In genomic region chr22:18974477-18975180, GRCh38 we compare ENCODE assay signal across 1 cellular context.
TF ChIP-seq lines count a peak whose summit lies in the region.

No MANE protein-coding gene starts in this region.

TF ChIP-seq in K562, 482 proteins besides CTCF, POLR2A, EP300 and RAD21 (continued from another document):
- TF ChIP-seq RREB1 (CRISPR knock-in tag; IDR thresholded peaks at IDR 0.05) (0 out of 2 replicates have a peak, but pooled peaks have one; percentile 14), USF2 (CRISPR knock-in tag; IDR thresholded peaks at IDR 0.05) (peak; percentile 62)
